8 cellular contexts compared by ENCODE assay signal in genomic region chr6:26270903-26271639, GRCh38.
DNase-seq lines count a peak whose midpoint lies in the region; ATAC-seq and TF ChIP-seq lines count a peak whose summit lies in the region.

No MANE protein-coding gene starts in this region.

- intact Hi-C loops in CD4-positive, alpha-beta memory T cell (cut with micrococcal nuclease), result loop anchor here (1.0 to 5.0 kb wide), 7 partner anchors 21 to 876 kb away; a partner anchor contains a TSS
- intact Hi-C loops in left ventricle myocardium superior (cut with micrococcal nuclease), result no loop called here

- ATAC-seq in GM19467 (IDR thresholded peaks at IDR 0.05; ENCODE audit: unreplicated experiment), result peak; percentile 31
- ATAC-seq in left ventricle myocardium superior, result peak; percentile 59

- DNase-seq in CD4-positive, alpha-beta memory T cell, result peak; percentile 84 to 87 (median 85)
- DNase-seq in KG1 (lab: John Stamatoyannopoulos, UW), result peak; percentile 91
- DNase-seq in T follicular helper cell (ENCODE audit: low read depth), result peak; percentile 70
- DNase-seq in adipocyte (ENCODE audit: low read depth), result peak; percentile 93
- DNase-seq in left ventricle myocardium superior, result peak; percentile 47
- no peak for DNase-seq in WERI-Rb-1

- H3K27me3 Mint-ChIP-seq in CD4-positive, alpha-beta memory T cell, result no peaks in the 10 kb centered on the region

- H3K9ac ChIP-seq in adipocyte (ENCODE audit: low read length) (peak overlapping the region; percentile 37), rectal smooth muscle tissue (ENCODE audit: low read length) (peak overlapping the region; percentile 61)

- TF ChIP-seq CTCF in WERI-Rb-1 (IDR thresholded peaks at IDR 0.05; ENCODE audit: low read depth, low read length), result no peak

- H3K27ac ChIP-seq in CD4-positive, alpha-beta memory T cell (ENCODE audit: low read depth, low read length), result peak overlapping the region; percentile 83
- peak overlapping the region; percentile 73 for H3K27ac ChIP-seq in rectal smooth muscle tissue (ENCODE audit: low read depth, low read length)
- H3K27ac ChIP-seq in WERI-Rb-1, result no peak overlapping the region

- H3K4me1 ChIP-seq in CD4-positive, alpha-beta memory T cell (ENCODE audit: insufficient read depth, low read length), result peaks cover 31% of the 10 kb centered on the region
- H3K4me1 ChIP-seq in adipocyte (ENCODE audit: control insufficient read depth, insufficient read depth, low read length) (peaks cover 21% of the 10 kb centered on the region), rectal smooth muscle tissue (ENCODE audit: control insufficient read depth, insufficient read depth, low read length) (no peaks in the 10 kb centered on the region)

- POLR2A ChIA-PET in CD4-positive, alpha-beta memory T cell (lab: Charles Lee; ENCODE audit: partially characterized antibody), result interaction anchor here (1.0 to 9.6 kb wide), 29 partner anchors 12 to 1622 kb away, joined by 3 to 497 read pairs (median 37); a partner anchor contains a TSS

- no peaks in the 10 kb centered on the region for H3K36me3 ChIP-seq in CD4-positive, alpha-beta memory T cell (ENCODE audit: insufficient read depth, low read length)
- H3K36me3 ChIP-seq in adipocyte (ENCODE audit: control insufficient read depth, insufficient read depth, low read length, severe bottlenecking) (no peaks in the 10 kb centered on the region), rectal smooth muscle tissue (ENCODE audit: control insufficient read depth, insufficient read depth, low read length) (no peaks in the 10 kb centered on the region), WERI-Rb-1 (no peaks in the 10 kb centered on the region)

- no peaks in the 10 kb centered on the region for H3K36me3 Mint-ChIP-seq in CD4-positive, alpha-beta memory T cell

- H3K4me1 Mint-ChIP-seq in CD4-positive, alpha-beta memory T cell, result peaks cover 0 to 22% (median 15%) of the 10 kb centered on the region in 4 donors

- peak overlapping the region in 5 of 7 donors; percentile 68 to 97 (median 82) for H3K27ac Mint-ChIP-seq in CD4-positive, alpha-beta memory T cell

- H3K9me3 Mint-ChIP-seq in CD4-positive, alpha-beta memory T cell, result peaks cover 0 to 6% (median 0%) of the 10 kb centered on the region in 8 donors

- CTCF ChIA-PET in CD4-positive, alpha-beta memory T cell (lab: Charles Lee; ENCODE audit: partially characterized antibody), result interaction anchor here (0.8 to 7.0 kb wide), 17 partner anchors 9 to 248 kb away, joined by 3 to 41 read pairs (median 4); a partner anchor contains a TSS

- peak overlapping the region; percentile 53 to 65 for H3K4me3 ChIP-seq in CD4-positive, alpha-beta memory T cell (ENCODE audit: low read length in 2 of 2)
- peak overlapping the region; percentile 92 for H3K4me3 ChIP-seq in adipocyte (ENCODE audit: low read length)
- H3K4me3 ChIP-seq in rectal smooth muscle tissue (ENCODE audit: low read length), result peak overlapping the region; percentile 59
- H3K4me3 ChIP-seq in WERI-Rb-1 (ENCODE audit: low read depth, low read length), result no peak overlapping the region

- no peaks in the 10 kb centered on the region for H3K27me3 ChIP-seq in CD4-positive, alpha-beta memory T cell (ENCODE audit: insufficient read depth, low read length)
- no peaks in the 10 kb centered on the region for H3K27me3 ChIP-seq in adipocyte (replicated peaks; ENCODE audit: control insufficient read depth, insufficient read depth, low read length)
- H3K27me3 ChIP-seq in rectal smooth muscle tissue (ENCODE audit: control insufficient read depth, insufficient read depth, low read length), result peaks cover 6% of the 10 kb centered on the region
- no peaks in the 10 kb centered on the region for H3K27me3 ChIP-seq in WERI-Rb-1 (ENCODE audit: insufficient read depth, low read depth, severe bottlenecking)

- peak overlapping the region in 1 of 8 donors; percentile 85 for H3K4me3 Mint-ChIP-seq in CD4-positive, alpha-beta memory T cell

- H3K9me3 ChIP-seq in CD4-positive, alpha-beta memory T cell (ENCODE audit: control insufficient read depth in 1 of 2, low read length in 2 of 2), result no peaks in the 10 kb centered on the region
- H3K9me3 ChIP-seq in adipocyte (ENCODE audit: control insufficient read depth, low read length) (no peaks in the 10 kb centered on the region), WERI-Rb-1 (ENCODE audit: severe bottlenecking) (peaks cover 17% of the 10 kb centered on the region)
